Comparison of ENCODE assay signal across 14 cellular contexts in the genomic region with DNA sequence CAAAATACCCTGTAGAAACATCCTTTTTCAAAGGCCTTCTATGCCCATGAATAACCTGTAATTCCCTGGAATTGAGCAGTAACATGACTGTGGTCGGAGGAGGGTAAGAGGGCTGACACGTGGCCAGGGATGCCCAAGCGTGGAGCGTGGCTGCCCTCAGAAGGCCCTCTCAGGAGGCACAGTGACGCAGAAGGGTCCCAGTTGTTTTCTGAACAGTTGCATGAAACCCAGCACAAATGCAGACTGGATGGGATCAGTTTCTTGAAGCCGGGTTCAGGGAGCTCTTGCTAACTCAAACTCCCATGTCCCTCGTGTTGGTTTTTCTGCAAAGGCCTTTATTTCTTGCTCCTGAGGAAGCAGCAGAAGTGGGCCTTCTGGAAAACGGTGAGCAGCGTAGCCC.
DNase-seq lines count a peak whose midpoint lies in the region; ATAC-seq and TF ChIP-seq lines count a peak whose summit lies in the region.
"Had no signal": no experiment of that assay in that cellular context is flagged by ENCODE, and none has a peak within 500 bp of the region (broad histone marks: within the 10 kb centered on the region; RNA-seq: fewer than 3 reads in every experiment).

No MANE protein-coding gene starts in this region.

- intact Hi-C loops in dorsolateral prefrontal cortex (cut with DNase I) (no loop called here), colonic mucosa (cut with DNase I) (no loop called here)

- POLR2A ChIA-PET in SK-N-SH (lab: Yijun Ruan, JAX): no interaction called here

- H3K4me3 Mint-ChIP-seq in nephron progenitor cell (no peak overlapping the region), type B pancreatic cell (no peak overlapping the region)

- H3K36me3 ChIP-seq in SK-N-SH (replicated peaks in 1 of 2; ENCODE audit: control insufficient read depth in 1 of 2, insufficient read depth in 2 of 2, low read length in 1 of 2): peaks cover 0 to 2% of the 10 kb centered on the region in 2 experiments
- H3K36me3 ChIP-seq in colonic mucosa: peaks cover 7% of the 10 kb centered on the region

- H3K4me2 ChIP-seq in SK-N-SH: no peak overlapping the region

- no peaks in the 10 kb centered on the region for H3K27me3 ChIP-seq in SK-N-SH (ENCODE audit: insufficient read depth)
- H3K27me3 ChIP-seq in dorsolateral prefrontal cortex: no peaks in the 10 kb centered on the region
- no peaks in the 10 kb centered on the region for H3K27me3 ChIP-seq in colonic mucosa
- H3K27me3 ChIP-seq: esophagus squamous epithelium had no signal

- CTCF ChIA-PET in SK-N-SH (lab: Yijun Ruan, JAX): interaction anchor here (0.6 to 1.3 kb wide), 4 partner anchors 11 to 102 kb away, joined by 3 to 7 read pairs (median 3); no protein-coding TSS in a partner anchor

- no peaks in the 10 kb centered on the region for H3K9me2 ChIP-seq in SK-N-SH

- H3K9ac ChIP-seq in SK-N-SH (no peak overlapping the region), colonic mucosa (ENCODE audit: low read depth in 2 of 2, low read length in 2 of 2) (no peak overlapping the region)
- H3K9ac ChIP-seq: parathyroid adenoma had no signal

- no peak for TF ChIP-seq EP300 in SK-N-SH (IDR thresholded peaks at IDR 0.05; ENCODE audit: borderline replicate concordance in 1 of 2, low read depth in 1 of 2, low read length in 1 of 2)

- H4K20me1 ChIP-seq in SK-N-SH (ENCODE audit: insufficient read depth): no peaks in the 10 kb centered on the region

- H3K4me3 ChIP-seq in SK-N-SH (ENCODE audit: low read depth in 2 of 2, low read length in 1 of 2) (no peak overlapping the region), dorsolateral prefrontal cortex (no peak overlapping the region), colonic mucosa (no peak overlapping the region)
- H3K4me3 ChIP-seq: esophagus squamous epithelium had no signal

- no peaks in the 10 kb centered on the region for H3K9me3 ChIP-seq in SK-N-SH
- no peaks in the 10 kb centered on the region for H3K9me3 ChIP-seq in colonic mucosa
- H3K9me3 ChIP-seq: esophagus squamous epithelium had no signal

- H3K27ac Mint-ChIP-seq in nephron progenitor cell (peak overlapping the region; percentile 63), type B pancreatic cell (no peak overlapping the region)

- peaks cover 44% of the 10 kb centered on the region for H3K36me3 Mint-ChIP-seq in nephron progenitor cell (ENCODE audit: low read depth)
- peaks cover 59% of the 10 kb centered on the region for H3K36me3 Mint-ChIP-seq in type B pancreatic cell

- 86% methylated on average over 9 of the region's 9 CpGs for WGBS in SK-N-SH (ENCODE audit: low lambda C conversion rate)

- H3F3A ChIP-seq in SK-N-SH (replicated peaks; ENCODE audit: insufficient read depth): no peaks in the 10 kb centered on the region

- no peak for ATAC-seq in SK-N-SH treated with all-trans-retinoic acid at 6 μM for 48 hours
- no peak for ATAC-seq in GM21367 (IDR thresholded peaks at IDR 0.05; ENCODE audit: unreplicated experiment)

- no peaks in the 10 kb centered on the region for H3K27me3 Mint-ChIP-seq in nephron progenitor cell (ENCODE audit: low read depth, poor library complexity)
- H3K27me3 Mint-ChIP-seq in type B pancreatic cell: no peaks in the 10 kb centered on the region

- no peak for TF ChIP-seq CTCF in SK-N-SH (IDR thresholded peaks at IDR 0.05)
- TF ChIP-seq CTCF in dorsolateral prefrontal cortex (IDR thresholded peaks at IDR 0.05 in 54 of 56, conservative IDR thresholded peaks at IDR 0.05 in 2 of 56; ENCODE audit: low read depth in 1 of 56, partially characterized antibody in 56 of 56): no peak
- TF ChIP-seq CTCF in nephron progenitor cell (IDR thresholded peaks at IDR 0.05): peak; percentile 8
- peak; percentile 24 for TF ChIP-seq CTCF in type B pancreatic cell (conservative IDR thresholded peaks at IDR 0.05)
- TF ChIP-seq CTCF in colonic mucosa (IDR thresholded peaks at IDR 0.05): no peak

- H3K4me1 Mint-ChIP-seq in nephron progenitor cell (peaks cover 58% of the 10 kb centered on the region), type B pancreatic cell (ENCODE audit: unreplicated experiment) (peaks cover 21% of the 10 kb centered on the region)

- TF ChIP-seq RAD21 in SK-N-SH (IDR thresholded peaks at IDR 0.05; ENCODE audit: low read length): 0 out of 2 replicates have a peak, but pooled peaks have one; percentile 8

- H2AFZ ChIP-seq in SK-N-SH (ENCODE audit: low read depth): no peak overlapping the region
- H2AFZ ChIP-seq: parathyroid adenoma had no signal

- no peak for DNase-seq in SK-N-SH
- DNase-seq in dorsolateral prefrontal cortex: no peak
- no peak for DNase-seq in nephron progenitor cell
- no peak for DNase-seq in type B pancreatic cell (ENCODE audit: extremely low spot score, unreplicated experiment)
- DNase-seq in kidney glomerular epithelial cell (lab: John Stamatoyannopoulos, UW): no peak
- no peak for DNase-seq in colonic mucosa
- DNase-seq: 8988T; activated naive CD4-positive, alpha-beta T cell treated with Interleukin-2 at 50 U/mL for 16 hours; esophagus squamous epithelium; NCI-H1436; SW 1271 had no signal

- peaks cover 0 to 23% of the 10 kb centered on the region in 2 experiments; a peak in 1 of 4 replicates for H3K4me1 ChIP-seq in SK-N-SH (ENCODE audit: control insufficient read depth in 1 of 2, insufficient read depth in 2 of 2, low read depth in 1 of 2, low read length in 1 of 2)
- H3K4me1 ChIP-seq in colonic mucosa: no peaks in the 10 kb centered on the region
- H3K4me1 ChIP-seq: parathyroid adenoma had no signal

- H3K79me2 ChIP-seq in SK-N-SH (ENCODE audit: insufficient read depth): no peaks in the 10 kb centered on the region
- H3K79me2 ChIP-seq: parathyroid adenoma had no signal

- H3K9me3 Mint-ChIP-seq in nephron progenitor cell (no peaks in the 10 kb centered on the region), type B pancreatic cell (no peaks in the 10 kb centered on the region)

- H3K27ac ChIP-seq in SK-N-SH (ENCODE audit: low read depth in 2 of 2, low read length in 1 of 2) (peak overlapping the region in 1 of 2 experiments; percentile 65; a peak in 1 of 4 replicates), dorsolateral prefrontal cortex (peak overlapping the region in 33 of 59 donors; percentile 4 to 73 (median 42)), colonic mucosa (no peak overlapping the region)
- H3K27ac ChIP-seq: parathyroid adenoma had no signal

TF ChIP-seq in SK-N-SH, 30 proteins besides CTCF, POLR2A, EP300 and RAD21 (continues in another document):
- TF ChIP-seq, protein P1, sequence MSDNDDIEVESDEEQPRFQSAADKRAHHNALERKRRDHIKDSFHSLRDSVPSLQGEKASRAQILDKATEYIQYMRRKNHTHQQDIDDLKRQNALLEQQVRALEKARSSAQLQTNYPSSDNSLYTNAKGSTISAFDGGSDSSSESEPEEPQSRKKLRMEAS (IDR thresholded peaks at IDR 0.05; ENCODE audit: low read depth): no peak
- TF ChIP-seq ELF1 (IDR thresholded peaks at IDR 0.05) (no peak), JUND (IDR thresholded peaks at IDR 0.05) (no peak)
- TF ChIP-seq, protein P2, sequence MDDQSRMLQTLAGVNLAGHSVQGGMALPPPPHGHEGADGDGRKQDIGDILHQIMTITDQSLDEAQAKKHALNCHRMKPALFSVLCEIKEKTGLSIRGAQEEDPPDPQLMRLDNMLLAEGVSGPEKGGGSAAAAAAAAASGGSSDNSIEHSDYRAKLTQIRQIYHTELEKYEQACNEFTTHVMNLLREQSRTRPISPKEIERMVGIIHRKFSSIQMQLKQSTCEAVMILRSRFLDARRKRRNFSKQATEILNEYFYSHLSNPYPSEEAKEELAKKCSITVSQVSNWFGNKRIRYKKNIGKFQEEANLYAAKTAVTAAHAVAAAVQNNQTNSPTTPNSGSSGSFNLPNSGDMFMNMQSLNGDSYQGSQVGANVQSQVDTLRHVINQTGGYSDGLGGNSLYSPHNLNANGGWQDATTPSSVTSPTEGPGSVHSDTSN (IDR thresholded peaks at IDR 0.05): no peak

TF ChIP-seq in SK-N-SH treated with all-trans-retinoic acid at 6 μM for 48 hours, 23 proteins besides CTCF, POLR2A, EP300 and RAD21 (continues in another document):
- TF ChIP-seq ZFP30 (CRISPR knock-in tag; IDR thresholded peaks at IDR 0.05) (no peak), ISL1 (CRISPR knock-in tag; IDR thresholded peaks at IDR 0.05) (no peak)
- TF ChIP-seq, protein P3, sequence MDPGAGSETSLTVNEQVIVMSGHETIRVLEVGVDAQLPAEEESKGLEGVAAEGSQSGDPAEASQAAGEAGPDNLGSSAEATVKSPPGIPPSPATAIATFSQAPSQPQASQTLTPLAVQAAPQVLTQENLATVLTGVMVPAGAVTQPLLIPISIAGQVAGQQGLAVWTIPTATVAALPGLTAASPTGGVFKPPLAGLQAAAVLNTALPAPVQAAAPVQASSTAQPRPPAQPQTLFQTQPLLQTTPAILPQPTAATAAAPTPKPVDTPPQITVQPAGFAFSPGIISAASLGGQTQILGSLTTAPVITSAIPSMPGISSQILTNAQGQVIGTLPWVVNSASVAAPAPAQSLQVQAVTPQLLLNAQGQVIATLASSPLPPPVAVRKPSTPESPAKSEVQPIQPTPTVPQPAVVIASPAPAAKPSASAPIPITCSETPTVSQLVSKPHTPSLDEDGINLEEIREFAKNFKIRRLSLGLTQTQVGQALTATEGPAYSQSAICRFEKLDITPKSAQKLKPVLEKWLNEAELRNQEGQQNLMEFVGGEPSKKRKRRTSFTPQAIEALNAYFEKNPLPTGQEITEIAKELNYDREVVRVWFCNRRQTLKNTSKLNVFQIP (CRISPR knock-in tag; IDR thresholded peaks at IDR 0.05; ENCODE audit: borderline replicate concordance, low read depth): no peak
- TF ChIP-seq, protein P4, sequence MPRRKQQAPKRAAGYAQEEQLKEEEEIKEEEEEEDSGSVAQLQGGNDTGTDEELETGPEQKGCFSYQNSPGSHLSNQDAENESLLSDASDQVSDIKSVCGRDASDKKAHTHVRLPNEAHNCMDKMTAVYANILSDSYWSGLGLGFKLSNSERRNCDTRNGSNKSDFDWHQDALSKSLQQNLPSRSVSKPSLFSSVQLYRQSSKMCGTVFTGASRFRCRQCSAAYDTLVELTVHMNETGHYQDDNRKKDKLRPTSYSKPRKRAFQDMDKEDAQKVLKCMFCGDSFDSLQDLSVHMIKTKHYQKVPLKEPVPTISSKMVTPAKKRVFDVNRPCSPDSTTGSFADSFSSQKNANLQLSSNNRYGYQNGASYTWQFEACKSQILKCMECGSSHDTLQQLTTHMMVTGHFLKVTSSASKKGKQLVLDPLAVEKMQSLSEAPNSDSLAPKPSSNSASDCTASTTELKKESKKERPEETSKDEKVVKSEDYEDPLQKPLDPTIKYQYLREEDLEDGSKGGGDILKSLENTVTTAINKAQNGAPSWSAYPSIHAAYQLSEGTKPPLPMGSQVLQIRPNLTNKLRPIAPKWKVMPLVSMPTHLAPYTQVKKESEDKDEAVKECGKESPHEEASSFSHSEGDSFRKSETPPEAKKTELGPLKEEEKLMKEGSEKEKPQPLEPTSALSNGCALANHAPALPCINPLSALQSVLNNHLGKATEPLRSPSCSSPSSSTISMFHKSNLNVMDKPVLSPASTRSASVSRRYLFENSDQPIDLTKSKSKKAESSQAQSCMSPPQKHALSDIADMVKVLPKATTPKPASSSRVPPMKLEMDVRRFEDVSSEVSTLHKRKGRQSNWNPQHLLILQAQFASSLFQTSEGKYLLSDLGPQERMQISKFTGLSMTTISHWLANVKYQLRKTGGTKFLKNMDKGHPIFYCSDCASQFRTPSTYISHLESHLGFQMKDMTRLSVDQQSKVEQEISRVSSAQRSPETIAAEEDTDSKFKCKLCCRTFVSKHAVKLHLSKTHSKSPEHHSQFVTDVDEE (CRISPR knock-in tag; IDR thresholded peaks at IDR 0.05): no peak

Comparison
In these comparisons a context has a peak if more than half of its experiments do, and no peak if none do; other contexts are left out.
1. CTCF ChIP-seq: peak in nephron progenitor cell (single experiment) and type B pancreatic cell (single experiment); none in SK-N-SH (single experiment), dorsolateral prefrontal cortex (0 of 56) and colonic mucosa (single experiment).